In genomic region chr5:54882841-54883240, GRCh38 we compare ENCODE assay signal across 10 cellular contexts.
DNase-seq lines count a peak whose midpoint lies in the region; ATAC-seq and TF ChIP-seq lines count a peak whose summit lies in the region.
"Had no signal": no experiment of that assay in that cellular context is flagged by ENCODE, and none has a peak within 500 bp of the region (broad histone marks: within the 10 kb centered on the region; RNA-seq: fewer than 3 reads in every experiment).

No MANE protein-coding gene starts in this region.

- no peaks in the 10 kb centered on the region for H3K9me3 ChIP-seq in stomach
- H3K9me3 ChIP-seq: heart left ventricle had no signal

- TF ChIP-seq EP300 in stomach (IDR thresholded peaks at IDR 0.05): no peak

- H3K27ac Mint-ChIP-seq in chondrocyte (ENCODE audit: unreplicated experiment): no peak overlapping the region

- no peak for TF ChIP-seq POLR2A in stomach (IDR thresholded peaks at IDR 0.05)

- H3K27me3 ChIP-seq in stomach: peaks cover 0 to 22% (median 15%) of the 10 kb centered on the region in 3 donors

- peaks cover 54% of the 10 kb centered on the region for H3K27me3 Mint-ChIP-seq in activated T-cell treated with anti-CD3 and anti-CD28 coated beads, Interleukin-2, amount 50 U/mL, for 4 hours (ENCODE audit: low read depth)
- H3K27me3 Mint-ChIP-seq in chondrocyte (ENCODE audit: low read depth): peaks cover 3% of the 10 kb centered on the region

- H3K27ac ChIP-seq in stomach: peak overlapping the region in 2 of 5 donors; percentile 58 to 60

- no peaks in the 10 kb centered on the region for H3K36me3 Mint-ChIP-seq in activated T-cell treated with anti-CD3 and anti-CD28 coated beads, Interleukin-2, amount 50 U/mL, for 4 hours (ENCODE audit: insufficient read depth)
- no peaks in the 10 kb centered on the region for H3K36me3 Mint-ChIP-seq in chondrocyte (ENCODE audit: low read depth)

- no peak for DNase-seq in activated T-cell treated with anti-CD3 and anti-CD28 coated beads, Interleukin-2, amount 50 U/mL, for 4 hours
- DNase-seq in activated T-cell treated with anti-CD3 and anti-CD28 coated beads, Interleukin-2, amount 50 U/mL, for 1 hour: no peak
- DNase-seq in chondrocyte (ENCODE audit: low spot score) (no peak), myocyte (ENCODE audit: low read depth) (peak; percentile 73), stomach (no peak), cerebellar nuclear complex (lab: John Stamatoyannopoulos, UW) (no peak)
- DNase-seq in central memory CD4-positive, alpha-beta T cell: no peak
- DNase-seq: activated CD4-positive, CD25-positive, alpha-beta regulatory T cell had no signal

- intact Hi-C loops in stomach (cut with DNase I; ENCODE audit: low total_unique reads): no loop called here

- peak overlapping the region in 3 of 4 donors; percentile 52 to 65 (median 57) for H3K4me3 ChIP-seq in stomach

- peaks cover 7 to 35% (median 14%) of the 10 kb centered on the region in 4 donors for H3K4me1 ChIP-seq in stomach

- ATAC-seq in activated T-cell treated with anti-CD3 and anti-CD28 coated beads, Interleukin-2, amount 50 U/mL, for 4 hours: no peak
- no peak for ATAC-seq in GM18502 (IDR thresholded peaks at IDR 0.05; ENCODE audit: poor library complexity, unreplicated experiment)

- TF ChIP-seq CTCF in chondrocyte (IDR thresholded peaks at IDR 0.05) (no peak), stomach (IDR thresholded peaks at IDR 0.05) (no peak)

- no peaks in the 10 kb centered on the region for H3K36me3 ChIP-seq in stomach
- H3K36me3 ChIP-seq: heart left ventricle had no signal

- H3K4me1 Mint-ChIP-seq in activated T-cell treated with anti-CD3 and anti-CD28 coated beads, Interleukin-2, amount 50 U/mL, for 4 hours (ENCODE audit: low read depth): peaks cover 15% of the 10 kb centered on the region
- peaks cover 23% of the 10 kb centered on the region for H3K4me1 Mint-ChIP-seq in chondrocyte (ENCODE audit: low read depth)

- WGBS in stomach, 5 donors: 85 to 90% (median 88%) methylated on average over 8 of the region's 8 CpGs

- peaks cover 7% of the 10 kb centered on the region for H3K9me3 Mint-ChIP-seq in activated T-cell treated with anti-CD3 and anti-CD28 coated beads, Interleukin-2, amount 50 U/mL, for 4 hours
- no peaks in the 10 kb centered on the region for H3K9me3 Mint-ChIP-seq in chondrocyte (ENCODE audit: low read depth)

- peak overlapping the region; percentile 75 for H3K4me3 Mint-ChIP-seq in activated T-cell treated with anti-CD3 and anti-CD28 coated beads, Interleukin-2, amount 50 U/mL, for 4 hours
- peak overlapping the region; percentile 79 for H3K4me3 Mint-ChIP-seq in chondrocyte (ENCODE audit: unreplicated experiment)
